ENCODE assay signal across 18 cellular contexts in the genomic region with DNA sequence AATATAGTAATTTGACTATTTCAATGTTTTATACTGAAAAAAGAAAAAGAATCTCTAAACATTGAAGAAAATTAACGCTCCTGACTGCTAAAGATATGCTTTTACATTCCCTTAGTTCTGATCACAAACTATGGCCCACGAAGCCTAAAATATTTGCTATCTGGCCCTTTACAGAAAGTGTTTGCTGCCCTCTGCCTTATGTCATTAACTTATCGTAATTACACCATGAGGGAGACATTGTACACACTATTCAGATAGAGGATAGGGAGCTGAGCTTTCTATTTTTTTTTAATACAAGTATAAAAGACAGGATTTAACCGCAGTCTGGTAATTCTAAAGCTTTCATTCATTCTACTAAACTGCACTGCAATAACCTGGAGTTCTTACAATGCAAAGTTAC.
"Had no signal": no experiment of that assay in that cellular context is flagged by ENCODE, and none has a peak within 500 bp of the region (broad histone marks: within the 10 kb centered on the region; RNA-seq: fewer than 3 reads in every experiment).

No MANE protein-coding gene starts in this region.

- ATAC-seq: natural killer cell treated with Interleukin-12 subunit alpha and Interleukin-12 subunit beta and Interleukin-15 and Interleukin-18, amount 100 ng/mL, for 72 hours; pancreas; right cardiac atrium; stimulated activated naive CD8-positive, alpha-beta T cell treated with anti-CD3 and anti-CD28 coated beads, Interleukin-15, Interleukin-2, amounts not matched to agents 100 U/mL and 50 U/mL, for 24 hours had no signal

- H3K27ac ChIP-seq: coronary artery, left ventricle myocardium inferior, pancreas, suprapubic skin, thyroid gland had no signal

- DNase-seq: effector CD4-positive, alpha-beta T cell; endodermal cell; foreskin melanocyte; head of caudate nucleus; hippocampal formation; islet precursor cell; left ventricle myocardium inferior; mesenchymal stem cell; midbrain; occipital lobe; pancreas; right cardiac atrium; stimulated activated CD4-positive, alpha-beta T cell treated with anti-CD3 and anti-CD28 coated beads, Interleukin-2, amount 100 ng/mL, for 48 hours; stimulated activated naive CD8-positive, alpha-beta T cell treated with anti-CD3 and anti-CD28 coated beads, Interleukin-15, Interleukin-2, amounts not matched to agents 100 U/mL and 50 U/mL, for 24 hours; thyroid gland had no signal
